In the genomic region with DNA sequence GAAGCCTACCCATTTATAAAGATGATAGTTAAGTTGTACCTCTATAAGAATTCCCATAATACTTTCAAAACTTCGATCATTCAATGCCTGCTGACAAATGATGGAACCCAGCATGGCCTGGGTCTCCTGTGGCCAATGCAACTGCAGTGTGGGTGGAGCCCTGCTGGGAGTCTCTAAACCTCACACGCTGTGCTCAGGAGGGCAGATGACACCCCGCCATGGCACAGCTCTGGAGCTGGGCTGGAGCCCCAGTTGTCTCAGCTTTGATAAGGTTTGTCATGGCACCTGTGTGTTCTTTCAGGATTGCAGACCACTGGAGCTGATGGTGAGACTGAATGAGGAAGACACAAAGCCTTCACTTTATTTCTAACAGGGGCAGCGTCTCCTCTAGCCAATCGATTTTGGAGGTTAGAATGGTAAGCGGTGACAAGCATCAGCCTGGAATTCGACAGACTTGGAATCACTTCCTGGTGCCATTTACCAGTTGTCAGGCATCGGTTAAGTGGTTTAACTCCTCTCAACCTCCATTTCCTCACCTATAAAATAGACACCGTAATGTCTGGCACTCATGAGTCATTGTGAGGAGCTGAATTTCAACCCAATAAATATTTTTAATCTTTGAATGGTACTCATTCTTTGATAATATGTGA, we compare ENCODE assay signal across 28 cellular contexts.
"Had no signal": no experiment of that assay in that cellular context is flagged by ENCODE, and none has a peak within 500 bp of the region (broad histone marks: within the 10 kb centered on the region; RNA-seq: fewer than 3 reads in every experiment).

No MANE protein-coding gene starts in this region.

- H3K27ac Mint-ChIP-seq: activated CD4-positive, alpha-beta memory T cell treated with anti-CD3 and anti-CD28 coated beads, Interleukin-2, amount 10 ng/mL, durations not matched to agents 7 days and 5 days; activated CD4-positive, alpha-beta T cell treated with anti-CD3 and anti-CD28 coated beads, Interleukin-2, amount 10 ng/mL, durations not matched to agents 24 days and 14 days; activated T-cell treated with anti-CD3 and anti-CD28 coated beads, Interleukin-2, amount 50 U/mL, for 24 hours; effector memory CD8-positive, alpha-beta T cell; naive thymus-derived CD4-positive, alpha-beta T cell; T-helper 17 cell had no signal

- H3K4me3 Mint-ChIP-seq: activated CD4-positive, alpha-beta memory T cell treated with anti-CD3 and anti-CD28 coated beads, Interleukin-2, amount 10 ng/mL, durations not matched to agents 7 days and 5 days; activated CD4-positive, alpha-beta T cell treated with anti-CD3 and anti-CD28 coated beads, Interleukin-2, amount 10 ng/mL, durations not matched to agents 24 days and 14 days; activated T-cell treated with anti-CD3 and anti-CD28 coated beads, Interleukin-2, amount 50 U/mL, for 24 hours; brain; effector memory CD8-positive, alpha-beta T cell; naive thymus-derived CD4-positive, alpha-beta T cell; T-helper 17 cell had no signal

- H3K9me3 Mint-ChIP-seq: activated CD4-positive, alpha-beta memory T cell treated with anti-CD3 and anti-CD28 coated beads, Interleukin-2, amount 10 ng/mL, durations not matched to agents 7 days and 5 days had no signal

- H3K4me1 Mint-ChIP-seq: activated CD4-positive, alpha-beta memory T cell treated with anti-CD3 and anti-CD28 coated beads, Interleukin-2, amount 10 ng/mL, durations not matched to agents 7 days and 5 days; activated CD4-positive, alpha-beta T cell treated with anti-CD3 and anti-CD28 coated beads, Interleukin-2, amount 10 ng/mL, durations not matched to agents 24 days and 14 days; naive thymus-derived CD4-positive, alpha-beta T cell; T-helper 17 cell had no signal

- H3K4me1 ChIP-seq: gastrocnemius medialis, left ventricle myocardium inferior, parathyroid adenoma, right atrium auricular region, spleen, tibial artery, upper lobe of right lung had no signal

- ATAC-seq: activated CD4-positive, CD25-positive, alpha-beta regulatory T cell treated with anti-CD3 and anti-CD28 coated beads, Interleukin-2, amount 50 U/mL, for 24 hours; effector memory CD8-positive, alpha-beta T cell; gastrocnemius medialis; naive thymus-derived CD4-positive, alpha-beta T cell; T-helper 17 cell; upper lobe of right lung had no signal

- DNase-seq: activated CD4-positive, alpha-beta memory T cell treated with anti-CD3 and anti-CD28 coated beads, Interleukin-2, amount 10 ng/mL, durations not matched to agents 7 days and 5 days; activated CD4-positive, alpha-beta T cell treated with anti-CD3 and anti-CD28 coated beads, Interleukin-2, amount 10 ng/mL, durations not matched to agents 24 days and 14 days; activated CD8-positive, alpha-beta memory T cell treated with anti-CD3 and anti-CD28 coated beads, Interleukin-2, amount 50 U/mL, for 48 hours; activated gamma-delta T cell treated with Interleukin-2 at 50 U/mL for 16 hours; activated naive CD4-positive, alpha-beta T cell treated with anti-CD3 and anti-CD28 coated beads, Interleukin-2, amount 50 U/mL, for 16 hours; activated T-cell treated with anti-CD3 and anti-CD28 coated beads, Interleukin-2, amount 50 U/mL, for 24 hours; aorta; effector memory CD8-positive, alpha-beta T cell; erythroblast; gastrocnemius medialis; glutamatergic neuron; left ventricle myocardium inferior; midbrain; naive thymus-derived CD4-positive, alpha-beta T cell; spleen; stimulated activated naive CD4-positive, alpha-beta T cell; T-helper 17 cell; T1000; tibial artery; upper lobe of right lung; WERI-Rb-1 had no signal

- H3K27me3 Mint-ChIP-seq: activated CD4-positive, alpha-beta memory T cell treated with anti-CD3 and anti-CD28 coated beads, Interleukin-2, amount 10 ng/mL, durations not matched to agents 7 days and 5 days; activated CD4-positive, alpha-beta T cell treated with anti-CD3 and anti-CD28 coated beads, Interleukin-2, amount 10 ng/mL, durations not matched to agents 24 days and 14 days; activated T-cell treated with anti-CD3 and anti-CD28 coated beads, Interleukin-2, amount 50 U/mL, for 24 hours; effector memory CD8-positive, alpha-beta T cell; naive thymus-derived CD4-positive, alpha-beta T cell; T-helper 17 cell had no signal

- H2AFZ ChIP-seq: parathyroid adenoma had no signal

- H3K36me3 ChIP-seq: cardiac muscle cell, gastrocnemius medialis, left ventricle myocardium inferior, right atrium auricular region, spleen, suprapubic skin, tibial artery, upper lobe of right lung, WERI-Rb-1 had no signal

- H3K9ac ChIP-seq: parathyroid adenoma had no signal

- H3K9me3 ChIP-seq: gastrocnemius medialis, tibial artery, upper lobe of right lung had no signal

- H3K36me3 Mint-ChIP-seq: brain had no signal

- H3K27ac ChIP-seq: cardiac muscle cell, coronary artery, gastrocnemius medialis, left ventricle myocardium inferior, parathyroid adenoma, right atrium auricular region, spleen, suprapubic skin, tibial artery, upper lobe of right lung, WERI-Rb-1 had no signal

- H3K27me3 ChIP-seq: cardiac muscle cell, gastrocnemius medialis, right atrium auricular region, spleen, tibial artery, upper lobe of right lung had no signal

- H3K79me2 ChIP-seq: parathyroid adenoma had no signal

- H3K4me3 ChIP-seq: cardiac muscle cell, coronary artery, gastrocnemius medialis, left ventricle myocardium inferior, right atrium auricular region, spleen, suprapubic skin, tibial artery, upper lobe of right lung had no signal
